In the genomic region with DNA sequence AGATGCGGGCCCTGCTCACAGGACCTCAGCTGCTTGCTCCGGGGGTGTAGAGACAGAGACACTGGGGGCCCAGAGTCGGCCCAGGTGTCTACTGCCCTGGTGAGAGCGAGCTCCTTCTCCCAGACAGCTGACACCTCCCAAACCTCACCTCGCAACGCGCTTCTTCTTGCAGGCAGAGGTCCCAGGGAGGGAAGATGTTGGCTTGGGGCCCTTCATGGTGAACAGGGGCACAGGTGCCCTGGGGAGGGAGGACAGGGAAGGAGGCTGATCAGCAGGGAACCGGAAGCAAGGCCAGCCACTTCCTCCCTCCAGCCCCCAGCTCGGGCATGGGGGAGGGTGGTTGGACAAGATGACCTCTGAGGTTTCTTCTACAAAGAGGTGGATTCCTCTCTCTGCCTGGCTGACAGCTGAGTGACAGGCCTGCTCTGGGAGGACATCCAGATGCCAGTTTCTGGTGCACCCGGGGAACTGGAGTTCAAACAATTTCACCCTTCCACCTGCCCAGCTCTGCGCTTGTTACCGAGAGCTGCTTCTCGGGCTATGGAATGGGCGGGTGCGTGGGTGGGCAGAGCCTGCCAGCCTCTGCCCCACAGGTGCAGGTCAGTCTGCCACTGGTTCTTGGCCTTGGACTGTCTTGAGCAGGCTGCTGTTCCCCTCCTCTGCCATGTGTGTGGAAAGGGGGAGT, we compare ENCODE assay signal across 24 cellular contexts. TPM values are rescaled to one million over a fixed set of nuclear protein-coding genes. Genes with fewer than 3 reads are reported as not detected.
"Had no signal": no experiment of that assay in that cellular context is flagged by ENCODE, and none has a peak within 500 bp of the region (broad histone marks: within the 10 kb centered on the region; RNA-seq: fewer than 3 reads in every experiment).

No MANE protein-coding gene starts in this region.

- H3K27ac Mint-ChIP-seq: activated CD4-positive, alpha-beta memory T cell treated with anti-CD3 and anti-CD28 coated beads for 36 hours; activated CD8-positive, alpha-beta memory T cell treated with anti-CD3 and anti-CD28 coated beads, Interleukin-2, amount 10 ng/mL, durations not matched to agents 7 days and 5 days; activated naive CD8-positive, alpha-beta T cell treated with anti-CD3 and anti-CD28 coated beads for 36 hours; mesothelial cell of epicardium had no signal

- ATAC-seq: activated CD4-positive, CD25-positive, alpha-beta regulatory T cell treated with anti-CD3 and anti-CD28 coated beads, Interleukin-2, amount 50 U/mL, for 24 hours; activated CD8-positive, alpha-beta memory T cell treated with anti-CD3 and anti-CD28 coated beads, Interleukin-2, amount 10 ng/mL, durations not matched to agents 7 days and 5 days; activated T-cell treated with anti-CD3 and anti-CD28 coated beads, Interleukin-2, amount 50 U/mL, for 4 hours; body of pancreas had no signal

- H3K36me3 ChIP-seq: tibial artery, vagina had no signal

- H3K27ac ChIP-seq: body of pancreas, coronary artery, esophagus squamous epithelium, tibial artery, vagina had no signal

- H3K9me3 ChIP-seq: body of pancreas, esophagus squamous epithelium, tibial artery, vagina had no signal

- DNase-seq: activated CD4-positive, alpha-beta memory T cell treated with anti-CD3 and anti-CD28 coated beads for 36 hours; activated CD8-positive, alpha-beta memory T cell treated with anti-CD3 and anti-CD28 coated beads, Interleukin-2, amount 10 ng/mL, durations not matched to agents 7 days and 5 days; activated gamma-delta T cell; activated naive CD8-positive, alpha-beta T cell treated with anti-CD3 and anti-CD28 coated beads for 36 hours; activated T-cell treated with anti-CD3 and anti-CD28 coated beads, Interleukin-2, amount 50 U/mL, for 4 hours; amygdala; body of pancreas; central memory CD4-positive, alpha-beta T cell; effector CD4-positive, alpha-beta T cell; esophagus squamous epithelium; hypothalamus; stimulated activated CD4-positive, alpha-beta T cell treated with anti-CD3 and anti-CD28 coated beads, Interleukin-2, amount 100 ng/mL, for 48 hours; stimulated activated naive CD4-positive, alpha-beta T cell had no signal

- H3K9me3 Mint-ChIP-seq: activated CD4-positive, alpha-beta memory T cell treated with anti-CD3 and anti-CD28 coated beads for 36 hours; activated naive CD8-positive, alpha-beta T cell treated with anti-CD3 and anti-CD28 coated beads for 36 hours; activated T-cell treated with anti-CD3 and anti-CD28 coated beads, Interleukin-2, amount 50 U/mL, for 4 hours; mesothelial cell of epicardium; neural crest cell had no signal

- H3K4me1 Mint-ChIP-seq: activated naive CD8-positive, alpha-beta T cell treated with anti-CD3 and anti-CD28 coated beads for 36 hours; mesothelial cell of epicardium had no signal

- H3K27me3 ChIP-seq: body of pancreas, esophagus squamous epithelium, tibial artery, vagina had no signal

- H3K4me3 Mint-ChIP-seq: activated CD4-positive, alpha-beta memory T cell treated with anti-CD3 and anti-CD28 coated beads for 36 hours; activated CD8-positive, alpha-beta memory T cell treated with anti-CD3 and anti-CD28 coated beads, Interleukin-2, amount 10 ng/mL, durations not matched to agents 7 days and 5 days; activated naive CD8-positive, alpha-beta T cell treated with anti-CD3 and anti-CD28 coated beads for 36 hours; activated T-cell treated with anti-CD3 and anti-CD28 coated beads, Interleukin-2, amount 50 U/mL, for 4 hours; mesothelial cell of epicardium; neural crest cell had no signal

- H3K4me1 ChIP-seq: body of pancreas, esophagus squamous epithelium, tibial artery, vagina had no signal

- H3K4me3 ChIP-seq: body of pancreas, coronary artery, esophagus squamous epithelium, lung, tibial artery, vagina had no signal

RNA-seq across cellular contexts. Expression of gene GFAP, which starts 11.7 kb away (rescaled TPM):
- total RNA-seq: activated CD4-positive, alpha-beta memory T cell treated with anti-CD3 and anti-CD28 coated beads for 36 hours; activated CD8-positive, alpha-beta memory T cell treated with anti-CD3 and anti-CD28 coated beads, Interleukin-2, amount 10 ng/mL, durations not matched to agents 7 days and 5 days; activated naive CD8-positive, alpha-beta T cell treated with anti-CD3 and anti-CD28 coated beads for 36 hours; activated T-cell treated with anti-CD3 and anti-CD28 coated beads, Interleukin-2, amount 50 U/mL, for 4 hours; esophagus squamous epithelium; glomerular endothelial cell; kidney epithelial cell; mesothelial cell of epicardium; neural crest cell; osteocyte; vagina had no signal

RNA-seq across cellular contexts. Expression of gene C1QL1, which starts 41.1 kb away (rescaled TPM):
- total RNA-seq: activated naive CD8-positive, alpha-beta T cell treated with anti-CD3 and anti-CD28 coated beads for 36 hours; activated T-cell treated with anti-CD3 and anti-CD28 coated beads, Interleukin-2, amount 50 U/mL, for 4 hours; subcutaneous adipose tissue had no signal
